In the genomic region with DNA sequence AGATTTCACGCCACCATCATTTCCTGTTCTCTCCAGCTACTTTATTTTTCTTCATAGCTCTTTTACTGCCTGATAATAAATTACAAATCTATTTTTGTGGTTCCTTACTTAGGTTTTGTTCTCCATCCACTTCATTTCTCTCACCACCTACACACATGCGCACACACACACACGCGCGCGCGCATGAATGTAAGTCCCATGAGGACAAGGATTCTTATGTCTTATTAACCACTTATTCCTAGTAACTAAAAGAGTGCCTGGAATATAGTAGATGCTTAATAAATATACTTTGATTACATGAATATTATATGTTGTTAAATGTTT, we compare ENCODE assay signal across 16 cellular contexts.
DNase-seq lines count a peak whose midpoint lies in the region; ATAC-seq and TF ChIP-seq lines count a peak whose summit lies in the region.
"Had no signal": no experiment of that assay in that cellular context is flagged by ENCODE, and none has a peak within 500 bp of the region (broad histone marks: within the 10 kb centered on the region; RNA-seq: fewer than 3 reads in every experiment).

No MANE protein-coding gene starts in this region.

- no peaks in the 10 kb centered on the region for H4K20me1 ChIP-seq in SU-DHL-6 (ENCODE audit: low read depth, low read length)

- peak; percentile 35 to 46 for DNase-seq in activated CD4-positive, alpha-beta T cell treated with anti-CD3 and anti-CD28 coated beads, Interleukin-2, amount 50 U/mL, for 48 hours
- no peak for DNase-seq in activated CD4-positive, alpha-beta T cell treated with anti-CD3 and anti-CD28 coated beads, Interleukin-2, amount 50 U/mL, for 1 hour
- DNase-seq in CD4-positive, alpha-beta T cell, result no peak
- peak; percentile 39 for DNase-seq in stimulated activated CD4-positive, alpha-beta T cell treated with anti-CD3 and anti-CD28 coated beads, Interleukin-1b, Interleukin-23, amount 100 ng/mL, for 48 hours
- DNase-seq in osteocyte (ENCODE audit: extremely low spot score, unreplicated experiment), result no peak
- DNase-seq in Caco-2, result no peak
- no peak for DNase-seq in effector CD8-positive, alpha-beta T cell (lab: John Stamatoyannopoulos, UW)
- DNase-seq: foreskin keratinocyte, NCI-H1930, SIG-M5, upper lobe of right lung had no signal

- ATAC-seq in CD4-positive, alpha-beta T cell (ENCODE audit: poor library complexity), result no peak

- H3K9ac ChIP-seq in SU-DHL-6 (ENCODE audit: low read length), result no peak overlapping the region

- H3K4me1 Mint-ChIP-seq in CD4-positive, alpha-beta T cell (ENCODE audit: low read depth), result no peaks in the 10 kb centered on the region
- H3K4me1 Mint-ChIP-seq in osteocyte (ENCODE audit: unreplicated experiment), result no peaks in the 10 kb centered on the region
- H3K4me1 Mint-ChIP-seq in Caco-2 (ENCODE audit: low read depth, unreplicated experiment), result no peaks in the 10 kb centered on the region
- H3K4me1 Mint-ChIP-seq: naive B cell had no signal

- peaks cover 30% of the 10 kb centered on the region for H3K27me3 Mint-ChIP-seq in CD4-positive, alpha-beta T cell
- H3K27me3 Mint-ChIP-seq in osteocyte (ENCODE audit: unreplicated experiment), result peaks cover 18% of the 10 kb centered on the region
- no peaks in the 10 kb centered on the region for H3K27me3 Mint-ChIP-seq in Caco-2 (ENCODE audit: insufficient read depth, unreplicated experiment)

- POLR2A ChIA-PET in CD4-positive, alpha-beta T cell (lab: Charles Lee), result no interaction called here
- POLR2A ChIA-PET in Caco-2 (lab: Charles Lee), result no interaction called here

- no peak overlapping the region for H3K4me3 Mint-ChIP-seq in CD4-positive, alpha-beta T cell
- H3K4me3 Mint-ChIP-seq in osteocyte (ENCODE audit: unreplicated experiment) (no peak overlapping the region), Caco-2 (ENCODE audit: unreplicated experiment) (no peak overlapping the region)
- H3K4me3 Mint-ChIP-seq: activated naive CD8-positive, alpha-beta T cell treated with anti-CD3 and anti-CD28 coated beads, Interleukin-2, amount 50 U/mL, for 24 hours; memory B cell had no signal

- TF ChIP-seq CTCF in CD4-positive, alpha-beta T cell (IDR thresholded peaks at IDR 0.05), result peak; percentile 48
- TF ChIP-seq CTCF in SU-DHL-6 (IDR thresholded peaks at IDR 0.05; ENCODE audit: insufficient read depth, low read length, poor library complexity, severe bottlenecking) (peak; percentile 10), osteocyte (IDR thresholded peaks at IDR 0.05) (no peak), Caco-2 (IDR thresholded peaks at IDR 0.05; ENCODE audit: insufficient read depth in 1 of 2, low read depth in 1 of 2, low read length in 1 of 2, severe bottlenecking in 1 of 2, unreplicated experiment in 1 of 2) (no peak)

- no peaks in the 10 kb centered on the region for H3K9me2 ChIP-seq in SU-DHL-6 (replicated peaks; ENCODE audit: insufficient read depth, low read length)

- intact Hi-C loops in CD4-positive, alpha-beta T cell (cut with DNase I, micrococcal nuclease), result loop anchor here (5.0 to 10.0 kb wide), 2 partner anchors 1531 to 1534 kb away; no protein-coding TSS in a partner anchor
- intact Hi-C loops in Caco-2 (cut with micrococcal nuclease; ENCODE audit: unreplicated experiment), result no loop called here

- no peaks in the 10 kb centered on the region for H3F3A ChIP-seq in SU-DHL-6 (ENCODE audit: insufficient read depth)

- no peaks in the 10 kb centered on the region for H3K79me2 ChIP-seq in SU-DHL-6 (ENCODE audit: insufficient read depth, low read length)

- H2AFZ ChIP-seq in SU-DHL-6 (ENCODE audit: low read depth, low read length, severe bottlenecking), result no peak overlapping the region

- no peak overlapping the region for H3K27ac ChIP-seq in CD4-positive, alpha-beta T cell (ENCODE audit: low read depth, low read length)
- H3K27ac ChIP-seq in SU-DHL-6 (ENCODE audit: low read depth, low read length), result no peak overlapping the region
- H3K27ac ChIP-seq: epithelial cell of prostate, foreskin keratinocyte, upper lobe of right lung had no signal

- CTCF ChIA-PET in CD4-positive, alpha-beta T cell (lab: Charles Lee), result no interaction called here
- CTCF ChIA-PET in Caco-2 (lab: Charles Lee), result no interaction called here

- H3K9me3 Mint-ChIP-seq in CD4-positive, alpha-beta T cell, result no peaks in the 10 kb centered on the region
- H3K9me3 Mint-ChIP-seq in osteocyte (ENCODE audit: unreplicated experiment) (no peaks in the 10 kb centered on the region), Caco-2 (ENCODE audit: unreplicated experiment) (no peaks in the 10 kb centered on the region)
- H3K9me3 Mint-ChIP-seq: activated naive CD8-positive, alpha-beta T cell treated with anti-CD3 and anti-CD28 coated beads, Interleukin-2, amount 50 U/mL, for 24 hours; memory B cell; naive B cell had no signal

- H3K9me3 ChIP-seq in CD4-positive, alpha-beta T cell (ENCODE audit: control insufficient read depth, low read length), result no peaks in the 10 kb centered on the region
- H3K9me3 ChIP-seq in SU-DHL-6 (ENCODE audit: insufficient read depth, low read length) (no peaks in the 10 kb centered on the region), Caco-2 (no peaks in the 10 kb centered on the region)
- H3K9me3 ChIP-seq: upper lobe of right lung had no signal

- H3K36me3 Mint-ChIP-seq in CD4-positive, alpha-beta T cell (ENCODE audit: low read depth), result no peaks in the 10 kb centered on the region
- H3K36me3 Mint-ChIP-seq in osteocyte (ENCODE audit: unreplicated experiment) (no peaks in the 10 kb centered on the region), Caco-2 (ENCODE audit: insufficient read depth, unreplicated experiment) (peaks cover 5% of the 10 kb centered on the region)
- H3K36me3 Mint-ChIP-seq: memory B cell, naive B cell had no signal

- no TSS peak for BruUV-seq in Caco-2 (replicated peaks; lab: Mats Ljungman, UMichigan)

- no peak overlapping the region for H3K27ac Mint-ChIP-seq in CD4-positive, alpha-beta T cell
- H3K27ac Mint-ChIP-seq in osteocyte (ENCODE audit: unreplicated experiment), result no peak overlapping the region
- H3K27ac Mint-ChIP-seq in Caco-2 (ENCODE audit: unreplicated experiment), result no peak overlapping the region
- H3K27ac Mint-ChIP-seq: activated naive CD8-positive, alpha-beta T cell treated with anti-CD3 and anti-CD28 coated beads, Interleukin-2, amount 50 U/mL, for 24 hours; memory B cell had no signal

- H3K4me1 ChIP-seq in Caco-2, result no peaks in the 10 kb centered on the region
- H3K4me1 ChIP-seq: foreskin keratinocyte, upper lobe of right lung had no signal

- peaks cover 6% of the 10 kb centered on the region for H3K27me3 ChIP-seq in CD4-positive, alpha-beta T cell (ENCODE audit: control insufficient read depth, insufficient read depth, low read length)
- H3K27me3 ChIP-seq in SU-DHL-6 (ENCODE audit: low read length) (no peaks in the 10 kb centered on the region), Caco-2 (replicated peaks; ENCODE audit: control insufficient read depth, insufficient read depth, low read length) (no peaks in the 10 kb centered on the region)
- H3K27me3 ChIP-seq: foreskin keratinocyte, upper lobe of right lung had no signal

- no peak overlapping the region for H3K4me3 ChIP-seq in SU-DHL-6 (ENCODE audit: insufficient read depth, low read length, poor library complexity, severe bottlenecking)
- no peak overlapping the region for H3K4me3 ChIP-seq in Caco-2 (ENCODE audit: low read depth, low read length)
- H3K4me3 ChIP-seq: upper lobe of right lung had no signal

- no peak overlapping the region for H3K4me2 ChIP-seq in SU-DHL-6 (ENCODE audit: low read depth, low read length, poor library complexity, severe bottlenecking)

- H3K36me3 ChIP-seq in SU-DHL-6 (ENCODE audit: low read length), result no peaks in the 10 kb centered on the region
- H3K36me3 ChIP-seq in Caco-2 (ENCODE audit: control insufficient read depth, insufficient read depth, low read length), result no peaks in the 10 kb centered on the region
- H3K36me3 ChIP-seq: upper lobe of right lung had no signal

Comparison
In these comparisons a context has a peak if more than half of its experiments do, and no peak if none do; other contexts are left out.
1. DNase-seq: peak in activated CD4-positive, alpha-beta T cell treated with anti-CD3 and anti-CD28 coated beads, Interleukin-2, amount 50 U/mL, for 48 hours (2 of 2) and stimulated activated CD4-positive, alpha-beta T cell treated with anti-CD3 and anti-CD28 coated beads, Interleukin-1b, Interleukin-23, amount 100 ng/mL, for 48 hours (single experiment); none in activated CD4-positive, alpha-beta T cell treated with anti-CD3 and anti-CD28 coated beads, Interleukin-2, amount 50 U/mL, for 1 hour (single experiment), CD4-positive, alpha-beta T cell (0 of 10), osteocyte (single experiment), Caco-2 (0 of 2) and effector CD8-positive, alpha-beta T cell (single experiment).
2. CTCF ChIP-seq: peak in CD4-positive, alpha-beta T cell (single experiment) and SU-DHL-6 (single experiment); none in osteocyte (single experiment) and Caco-2 (0 of 2).